Comparison of ENCODE assay signal across 20 cellular contexts in genomic region chr1:230578621-230579020, GRCh38.
DNase-seq lines count a peak whose midpoint lies in the region; ATAC-seq and TF ChIP-seq lines count a peak whose summit lies in the region.
"Had no signal": no experiment of that assay in that cellular context is flagged by ENCODE, and none has a peak within 500 bp of the region (broad histone marks: within the 10 kb centered on the region; RNA-seq: fewer than 3 reads in every experiment).

No MANE protein-coding gene starts in this region.

- no peak overlapping the region for H3K27ac Mint-ChIP-seq in effector memory CD8-positive, alpha-beta T cell
- H3K27ac Mint-ChIP-seq: CD14-positive monocyte; CD4-positive, alpha-beta memory T cell; CD4-positive, CD25-positive, alpha-beta regulatory T cell; CD8-positive, alpha-beta memory T cell had no signal

- no peaks in the 10 kb centered on the region for H3K4me1 Mint-ChIP-seq in effector memory CD8-positive, alpha-beta T cell (ENCODE audit: low read depth in 2 of 2)
- H3K4me1 Mint-ChIP-seq: CD4-positive, alpha-beta memory T cell; CD4-positive, CD25-positive, alpha-beta regulatory T cell; CD8-positive, alpha-beta memory T cell had no signal

- H3K4me3 Mint-ChIP-seq in effector memory CD8-positive, alpha-beta T cell: no peak overlapping the region
- H3K4me3 Mint-ChIP-seq: CD14-positive monocyte; CD4-positive, alpha-beta memory T cell; CD4-positive, CD25-positive, alpha-beta regulatory T cell; CD8-positive, alpha-beta memory T cell had no signal

- TF ChIP-seq POLR2A in erythroblast (IDR thresholded peaks at IDR 0.05; ENCODE audit: low read length) (no peak), gastrocnemius medialis (IDR thresholded peaks at IDR 0.05) (no peak)

- H3K36me3 Mint-ChIP-seq in effector memory CD8-positive, alpha-beta T cell (ENCODE audit: insufficient read depth): no peaks in the 10 kb centered on the region
- H3K36me3 Mint-ChIP-seq: CD4-positive, alpha-beta memory T cell; CD4-positive, CD25-positive, alpha-beta regulatory T cell; CD8-positive, alpha-beta memory T cell had no signal

- H3K36me3 ChIP-seq in colonic mucosa (no peaks in the 10 kb centered on the region), gastrocnemius medialis (no peaks in the 10 kb centered on the region)
- H3K36me3 ChIP-seq: BE2C, BLaER1 had no signal

- H3K9me3 Mint-ChIP-seq in effector memory CD8-positive, alpha-beta T cell: no peaks in the 10 kb centered on the region

- intact Hi-C loops in colonic mucosa (cut with DNase I): no loop called here
- intact Hi-C loops in gastrocnemius medialis (cut with DNase I; ENCODE audit: low total_unique reads): no loop called here

- in situ Hi-C loops in gastrocnemius medialis (cut with MboI; ENCODE audit: low sequenced_read_pairs in 4 of 4): no loop called here

- H3K27ac ChIP-seq in colonic mucosa (no peak overlapping the region), gastrocnemius medialis (no peak overlapping the region)
- H3K27ac ChIP-seq: BLaER1 had no signal

- H3K27me3 ChIP-seq in colonic mucosa (no peaks in the 10 kb centered on the region), gastrocnemius medialis (peaks cover 0 to 4% (median 0%) of the 10 kb centered on the region in 3 donors)
- H3K27me3 ChIP-seq: BLaER1 had no signal

- no peak for TF ChIP-seq CTCF in colonic mucosa (IDR thresholded peaks at IDR 0.05)
- no peak for TF ChIP-seq CTCF in gastrocnemius medialis (IDR thresholded peaks at IDR 0.05 in 4 of 5, conservative IDR thresholded peaks at IDR 0.05 in 1 of 5)

- ATAC-seq in gastrocnemius medialis: no peak
- ATAC-seq in effector memory CD8-positive, alpha-beta T cell (replicated peaks): no peak

- H3K4me3 ChIP-seq in colonic mucosa (no peak overlapping the region), gastrocnemius medialis (no peak overlapping the region)
- H3K4me3 ChIP-seq: BLaER1 had no signal

- H3K4me1 ChIP-seq in colonic mucosa (peaks cover 6% of the 10 kb centered on the region), gastrocnemius medialis (no peaks in the 10 kb centered on the region)
- H3K4me1 ChIP-seq: BE2C, BLaER1 had no signal

- H3K9ac ChIP-seq in colonic mucosa (ENCODE audit: low read depth in 2 of 2, low read length in 2 of 2): no peak overlapping the region
- H3K9ac ChIP-seq: BLaER1 had no signal

- DNase-seq in HUDEP-2 (lab: John Stamatoyannopoulos, UW; ENCODE audit: unreplicated experiment in 76 of 76) (peak in 49 of 76 experiments; percentile 5 to 76 (median 38)), OCI-M1 (lab: John Stamatoyannopoulos, UW) (peak; percentile 27), erythroblast (lab: John Stamatoyannopoulos, UW) (peak; percentile 32 to 59), colonic mucosa (no peak), gastrocnemius medialis (no peak)
- DNase-seq in activated CD4-positive, CD25-positive, alpha-beta regulatory T cell treated with anti-CD3 and anti-CD28 coated beads, Interleukin-2, amount 50 U/mL, for 72 hours: no peak
- DNase-seq in effector memory CD8-positive, alpha-beta T cell: no peak
- DNase-seq: 8988T; ACHN; BE2C; C1 segment of cervical spinal cord; Caco-2; Calu3; CD4-positive, alpha-beta memory T cell; CD4-positive, CD25-positive, alpha-beta regulatory T cell; CD8-positive, alpha-beta memory T cell; DMS79 treated with DMSO at 0.1 percent for 48 hours; GF-D8 had no signal

- H3K27me3 Mint-ChIP-seq in effector memory CD8-positive, alpha-beta T cell: peaks cover 53 to 74% of the 10 kb centered on the region in 2 donors

- H3K9me3 ChIP-seq in colonic mucosa (no peaks in the 10 kb centered on the region), gastrocnemius medialis (no peaks in the 10 kb centered on the region)
- H3K9me3 ChIP-seq: BE2C, BLaER1, Caco-2 had no signal

Comparison
In these comparisons a context has a peak if more than half of its experiments do, and no peak if none do; other contexts are left out.
1. DNase-seq: peak in HUDEP-2 (49 of 76), OCI-M1 (single experiment) and erythroblast (2 of 2); none in colonic mucosa (single experiment), activated CD4-positive, CD25-positive, alpha-beta regulatory T cell treated with anti-CD3 and anti-CD28 coated beads, Interleukin-2, amount 50 U/mL, for 72 hours (single experiment), gastrocnemius medialis (0 of 2) and effector memory CD8-positive, alpha-beta T cell (0 of 3).